13 cellular contexts compared by ENCODE assay signal in genomic region chr7:77561354-77561753, GRCh38. TPM values are rescaled to one million over a fixed set of nuclear protein-coding genes. Genes with fewer than 3 reads are reported as not detected.
DNase-seq lines count a peak whose midpoint lies in the region; ATAC-seq, FAIRE-seq and TF ChIP-seq lines count a peak whose summit lies in the region.
"Had no signal": no experiment of that assay in that cellular context is flagged by ENCODE, and none has a peak within 500 bp of the region (broad histone marks: within the 10 kb centered on the region; RNA-seq: fewer than 3 reads in every experiment).

No MANE protein-coding gene starts in this region.

- intact Hi-C loops in K562 (cut with micrococcal nuclease), result no loop called here

- no peaks in the 10 kb centered on the region for H3K9me3 ChIP-seq in K562 (replicated peaks; ENCODE audit: control insufficient read depth, insufficient read depth, low read depth, low read length)
- H3K9me3 ChIP-seq: ovary had no signal

- H3K27ac ChIP-seq in K562 (ENCODE audit: extremely low read depth, low read depth, low read length), result no peak overlapping the region; the same call in 2 of the 3 replicates
- H3K27ac ChIP-seq: ovary had no signal

- no peak overlapping the region for H3K4me2 ChIP-seq in K562 (ENCODE audit: insufficient read depth, low read length)

- no peak overlapping the region for H3K9ac ChIP-seq in K562 (ENCODE audit: insufficient read depth in 1 of 2, low read depth in 2 of 2, low read length in 2 of 2)
- H3K9ac ChIP-seq: GM23248 had no signal

- H2AFZ ChIP-seq in K562 (ENCODE audit: low read depth, low read length), result no peak overlapping the region
- H2AFZ ChIP-seq: GM23248 had no signal

- CTCF ChIA-PET in K562 (lab: Yijun Ruan, JAX; ENCODE audit: low intra/inter-chr PET ratio), result no interaction called here

- TF ChIP-seq POLR2A in K562 (conservative IDR thresholded peaks at IDR 0.05), result no peak

- no peaks in the 10 kb centered on the region for H3K27me3 ChIP-seq in K562 (ENCODE audit: control insufficient read depth in 2 of 2, insufficient read depth in 2 of 2, low read length in 2 of 2)
- H3K27me3 ChIP-seq: ovary had no signal

- no peak for FAIRE-seq in K562 (lab: Jason Lieb, UNC)

- peaks cover 8% of the 10 kb centered on the region; the same call in 1 of the 2 replicates for H4K20me1 ChIP-seq in K562 (replicated peaks; ENCODE audit: control insufficient read depth, insufficient read depth, low read length)

- TF ChIP-seq EP300 in K562 (IDR thresholded peaks at IDR 0.05; ENCODE audit: low read length), result no peak

- POLR2A ChIA-PET in K562 (lab: Yijun Ruan, JAX), result no interaction called here

- no TSS peak for BruUV-seq in K562 (replicated peaks; lab: Mats Ljungman, UMichigan)

- 55% methylated on average over 3 of the region's 3 CpGs for WGBS in K562 (ENCODE audit: insufficient coverage, low coverage, missing lambda C conversion rate)

- H3K4me1 ChIP-seq in K562 (replicated peaks in 1 of 2; ENCODE audit: control insufficient read depth in 2 of 2, insufficient read depth in 2 of 2, low read length in 2 of 2), result peaks cover 3 to 16% of the 10 kb centered on the region in 2 experiments; a peak in 2 of 5 replicates

- H3K9me1 ChIP-seq in K562 (ENCODE audit: control insufficient read depth, insufficient read depth, low read length), result peaks cover 2% of the 10 kb centered on the region

- TF ChIP-seq RAD21 in K562 (CRISPR knock-in tag; conservative IDR thresholded peaks at IDR 0.05 in 1 of 2, IDR thresholded peaks at IDR 0.05 in 1 of 2), result no peak

- no peak overlapping the region for H3K4me3 ChIP-seq in K562
- H3K4me3 ChIP-seq: GM23248, ovary had no signal

- H3K36me3 ChIP-seq in K562 (ENCODE audit: control insufficient read depth, insufficient read depth, low read length), result no peaks in the 10 kb centered on the region
- H3K36me3 ChIP-seq: ovary had no signal

- in situ Hi-C loops in K562 (cut with MboI), result no loop called here

- TF ChIP-seq CTCF in K562 (IDR thresholded peaks at IDR 0.05 in 2 of 3, conservative IDR thresholded peaks at IDR 0.05 in 1 of 3; ENCODE audit: insufficient read depth in 2 of 3, low read depth in 1 of 3, low read length in 3 of 3), result no peak

- ATAC-seq in GM18519 (IDR thresholded peaks at IDR 0.05; ENCODE audit: low FRiP score, unreplicated experiment), result peak; percentile 56
- ATAC-seq in GM21515 (IDR thresholded peaks at IDR 0.05; ENCODE audit: unreplicated experiment), result peak; percentile 84
- ATAC-seq in HG03108 (IDR thresholded peaks at IDR 0.05; ENCODE audit: unreplicated experiment), result peak; percentile 89
- 0 out of 3 replicates have a peak, but pooled peaks have one; percentile 12 for ATAC-seq in K562
- ATAC-seq in GM19397 (IDR thresholded peaks at IDR 0.05; ENCODE audit: unreplicated experiment), result no peak
- no peak for ATAC-seq in HG02970 (IDR thresholded peaks at IDR 0.05; ENCODE audit: low FRiP score, unreplicated experiment)
- ATAC-seq: Panc1 had no signal

- peaks cover 89% of the 10 kb centered on the region for H3K79me2 ChIP-seq in K562 (ENCODE audit: control insufficient read depth, insufficient read depth, low read length)

- DNase-seq in K562 (ENCODE audit: extremely low read depth in 1 of 4, low spot score in 3 of 4) (no peak), NCI-H2196 (lab: John Stamatoyannopoulos, UW; ENCODE audit: unreplicated experiment) (no peak), NCI-H128 (lab: John Stamatoyannopoulos, UW; ENCODE audit: unreplicated experiment) (no peak)
- DNase-seq: erythroblast, GM23248, kidney glomerular epithelial cell, ovary had no signal

TF ChIP-seq in K562, 482 proteins besides CTCF, POLR2A, EP300 and RAD21:
- TF ChIP-seq CREBBP (IDR thresholded peaks at IDR 0.05; ENCODE audit: low read depth, low read length) (no peak), KHSRP (IDR thresholded peaks at IDR 0.05) (no peak), CEBPB (tag; IDR thresholded peaks at IDR 0.05) (no peak), IRF9 (tag; IDR thresholded peaks at IDR 0.05) (no peak), MNT (conservative IDR thresholded peaks at IDR 0.05) (no peak), FOXJ2 (tag; IDR thresholded peaks at IDR 0.05) (no peak), ZNF324 (CRISPR knock-in tag; IDR thresholded peaks at IDR 0.05) (no peak), SIX5 (IDR thresholded peaks at IDR 0.05; ENCODE audit: borderline replicate concordance in 1 of 2, insufficient read depth in 1 of 2, low read depth in 1 of 2, low read length in 2 of 2) (no peak), ZKSCAN3 (CRISPR knock-in tag; IDR thresholded peaks at IDR 0.05) (no peak)

RNA-seq across cellular contexts. Expression of gene PTPN12, which starts 24.3 kb away (rescaled TPM):
- total RNA-seq in K562 (2011; cell fraction: chromatin; rRNA removed; ENCODE audit: low replicate concordance), result 44.0 and 164 TPM in 2 replicates
- total RNA-seq in K562 (2011; cell fraction: nucleolus; rRNA removed), result 21.3 and 33.6 TPM in 2 replicates
- 65.3 and 97.1 TPM in 2 replicates for total RNA-seq in K562 (2011; cell fraction: nucleoplasm; rRNA removed)
- total RNA-seq in K562 (2014; rRNA removed), result 15.3 and 18.0 TPM in 2 replicates
- 25.5 and 33.6 TPM in 2 replicates for total RNA-seq in K562 (2014; rRNA removed; fragmentation: Illumina TruSeq; extraction: Trizol)
- 26.6 and 28.6 TPM in 2 replicates for total RNA-seq in K562 (2015; rRNA removed; fragmentation: Illumina TruSeq; extraction: Trizol)
- 39.4 and 46.0 TPM in 2 replicates for total RNA-seq in K562 (2021)
- polyA plus RNA-seq in K562 (2011; rRNA removed), result 35.0 and 54.9 TPM in 2 replicates
- 16.2 and 17.8 TPM in 2 replicates for polyA plus RNA-seq in K562 (2011; cell fraction: cytosol; rRNA removed)
- 26.5 and 38.0 TPM in 2 replicates for polyA plus RNA-seq in K562 (2011; cell fraction: nucleus; rRNA removed)
- polyA plus RNA-seq in K562 (2012), result 41.5 and 61.5 TPM in 2 replicates
- polyA plus RNA-seq in K562 (2014; fragmentation: Illumina TruSeq; extraction: Trizol), result 66.1 and 79.8 TPM in 2 replicates
- polyA plus RNA-seq in K562 (2014; fragmentation: Nextera tagmentation; extraction: Ambion mirVana), result 10 to 100 TPM; 16.8 to 18.0 TPM
- 26.7 and 31.7 TPM in 2 replicates for polyA plus RNA-seq in K562 (2014; rRNA removed)
- 64.3 and 73.0 TPM in 2 replicates for polyA minus RNA-seq in K562 (2011; rRNA and poly(A)+ RNA removed)
- polyA minus RNA-seq in K562 (2011; cell fraction: cytosol; rRNA and poly(A)+ RNA removed), result 13.8 and 25.5 TPM in 2 replicates
- polyA minus RNA-seq in K562 (2011; cell fraction: nucleus; rRNA and poly(A)+ RNA removed), result 27.9 and 32.2 TPM in 2 replicates

Comparison
In these comparisons a context has a peak if more than half of its experiments do, and no peak if none do; other contexts are left out.
1. ATAC-seq: peak in GM18519 (single experiment), GM21515 (single experiment), HG03108 (single experiment) and K562 (single experiment); none in GM19397 (single experiment) and HG02970 (single experiment).